In genomic region chr20:36035720-36036119, GRCh38 we compare ENCODE assay signal across 17 cellular contexts.
DNase-seq lines count a peak whose midpoint lies in the region; ATAC-seq, FAIRE-seq and TF ChIP-seq lines count a peak whose summit lies in the region.
"Had no signal": no experiment of that assay in that cellular context is flagged by ENCODE, and none has a peak within 500 bp of the region (broad histone marks: within the 10 kb centered on the region; RNA-seq: fewer than 3 reads in every experiment).

No MANE protein-coding gene starts in this region.

- H4K20me1 ChIP-seq in OCI-LY7 (ENCODE audit: insufficient read depth, low read length) = no peaks in the 10 kb centered on the region

- FAIRE-seq in bronchial epithelial cell (lab: Jason Lieb, UNC) = no peak
- FAIRE-seq: TTC549 had no signal

- H3K27ac Mint-ChIP-seq in HFFc6 = no peak overlapping the region
- no peak overlapping the region for H3K27ac Mint-ChIP-seq in activated CD4-positive, alpha-beta T cell treated with anti-CD3 and anti-CD28 coated beads for 36 hours
- H3K27ac Mint-ChIP-seq: activated naive CD4-positive, alpha-beta T cell treated with anti-CD3 and anti-CD28 coated beads, Interleukin-2, amount 50 U/mL, for 24 hours had no signal

- intact Hi-C loops in OCI-LY7 (cut with micrococcal nuclease; ENCODE audit: unreplicated experiment) = loop anchor here (5.0 kb wide), 1 partner anchor 38 kb away; no protein-coding TSS in a partner anchor
- intact Hi-C loops in activated CD4-positive, alpha-beta T cell treated with anti-CD3 and anti-CD28 coated beads for 36 hours (cut with DNase I, micrococcal nuclease) = no loop called here
- intact Hi-C loops in left cardiac atrium (cut with DNase I) = no loop called here

- H3K36me3 ChIP-seq in OCI-LY7 (ENCODE audit: insufficient read depth, low read length) (no peaks in the 10 kb centered on the region), bronchial epithelial cell (ENCODE audit: control insufficient read depth, insufficient read depth, low read length) (no peaks in the 10 kb centered on the region)
- H3K36me3 ChIP-seq: suprapubic skin had no signal

- H3K27me3 Mint-ChIP-seq in HFFc6 (ENCODE audit: insufficient read depth) = peaks cover 7% of the 10 kb centered on the region
- H3K27me3 Mint-ChIP-seq in activated CD4-positive, alpha-beta T cell treated with anti-CD3 and anti-CD28 coated beads for 36 hours = no peaks in the 10 kb centered on the region
- H3K27me3 Mint-ChIP-seq: activated naive CD4-positive, alpha-beta T cell treated with anti-CD3 and anti-CD28 coated beads, Interleukin-2, amount 50 U/mL, for 24 hours had no signal

- no peak overlapping the region for H3K4me2 ChIP-seq in OCI-LY7 (ENCODE audit: low read length)

- DNase-seq in ACHN (peak; percentile 53), HFFc6 (peak; percentile 16), OCI-LY7 (ENCODE audit: low spot score) (no peak), bronchial epithelial cell (ENCODE audit: low read depth) (peak; percentile 95), NCI-H524 treated with DMSO at 0.1 percent for 48 hours (lab: John Stamatoyannopoulos, UW) (no peak), left cardiac atrium (no peak)
- DNase-seq in activated CD8-positive, alpha-beta memory T cell treated with anti-CD3 and anti-CD28 coated beads, Interleukin-2, amount 50 U/mL, for 48 hours = no peak
- DNase-seq in activated CD4-positive, alpha-beta T cell treated with anti-CD3 and anti-CD28 coated beads for 36 hours = no peak
- DNase-seq: glutamatergic neuron, NCI-H1694, NCI-H510A, psoas muscle, Right ventricle myocardium superior had no signal

- H3K9me3 ChIP-seq in OCI-LY7 (ENCODE audit: low read length) = no peaks in the 10 kb centered on the region
- H3K9me3 ChIP-seq: psoas muscle, suprapubic skin had no signal

- H3K27ac ChIP-seq in OCI-LY7 (ENCODE audit: low read depth, low read length, poor library complexity, severe bottlenecking) = no peak overlapping the region
- H3K27ac ChIP-seq: psoas muscle, suprapubic skin had no signal

- no peaks in the 10 kb centered on the region for H3K4me1 ChIP-seq in OCI-LY7 (ENCODE audit: insufficient read depth, low read length, poor library complexity, severe bottlenecking)
- H3K4me1 ChIP-seq: psoas muscle, suprapubic skin had no signal

- H3K36me3 Mint-ChIP-seq in HFFc6 (ENCODE audit: low read depth) = no peaks in the 10 kb centered on the region
- no peaks in the 10 kb centered on the region for H3K36me3 Mint-ChIP-seq in activated CD4-positive, alpha-beta T cell treated with anti-CD3 and anti-CD28 coated beads for 36 hours (ENCODE audit: low read depth)
- H3K36me3 Mint-ChIP-seq: activated naive CD4-positive, alpha-beta T cell treated with anti-CD3 and anti-CD28 coated beads, Interleukin-2, amount 50 U/mL, for 24 hours had no signal

- POLR2A ChIA-PET in OCI-LY7 (lab: Charles Lee) = interaction anchor here (0.5 to 0.7 kb wide), 2 partner anchors 17 to 416 kb away, joined by 3 to 4 read pairs; no protein-coding TSS in a partner anchor
- POLR2A ChIA-PET in activated CD4-positive, alpha-beta T cell treated with anti-CD3 and anti-CD28 coated beads for 36 hours (lab: Charles Lee) = no interaction called here

- H3K27me3 ChIP-seq in bronchial epithelial cell (ENCODE audit: control insufficient read depth, insufficient read depth, low read length) = no peaks in the 10 kb centered on the region
- H3K27me3 ChIP-seq: suprapubic skin had no signal

- no peak for ATAC-seq in activated CD4-positive, alpha-beta T cell treated with anti-CD3 and anti-CD28 coated beads for 36 hours
- ATAC-seq in left cardiac atrium = no peak
- ATAC-seq: psoas muscle had no signal

- H3K4me3 ChIP-seq in OCI-LY7 (ENCODE audit: low read depth, low read length, poor library complexity, severe bottlenecking) = no peak overlapping the region
- no peak overlapping the region for H3K4me3 ChIP-seq in bronchial epithelial cell (ENCODE audit: low read depth, low read length)
- H3K4me3 ChIP-seq: psoas muscle, suprapubic skin had no signal

- H3K9me3 Mint-ChIP-seq in HFFc6 = no peaks in the 10 kb centered on the region
- H3K9me3 Mint-ChIP-seq in activated CD4-positive, alpha-beta T cell treated with anti-CD3 and anti-CD28 coated beads for 36 hours (ENCODE audit: low read depth) = no peaks in the 10 kb centered on the region
- H3K9me3 Mint-ChIP-seq: activated naive CD4-positive, alpha-beta T cell treated with anti-CD3 and anti-CD28 coated beads, Interleukin-2, amount 50 U/mL, for 24 hours; central memory CD8-positive, alpha-beta T cell had no signal

- CTCF ChIA-PET in OCI-LY7 (lab: Charles Lee; ENCODE audit: unreplicated experiment) = no interaction called here
- CTCF ChIA-PET in activated CD4-positive, alpha-beta T cell treated with anti-CD3 and anti-CD28 coated beads for 36 hours (lab: Charles Lee) = interaction anchor here (0.6 kb wide), 1 partner anchor 33 kb away, joined by 3 read pairs; no protein-coding TSS in a partner anchor

- H3K4me3 Mint-ChIP-seq in HFFc6 = no peak overlapping the region
- H3K4me3 Mint-ChIP-seq in activated CD4-positive, alpha-beta T cell treated with anti-CD3 and anti-CD28 coated beads for 36 hours = no peak overlapping the region
- H3K4me3 Mint-ChIP-seq: activated naive CD4-positive, alpha-beta T cell treated with anti-CD3 and anti-CD28 coated beads, Interleukin-2, amount 50 U/mL, for 24 hours; central memory CD8-positive, alpha-beta T cell had no signal

- H3K79me2 ChIP-seq in OCI-LY7 (ENCODE audit: insufficient read depth, low read depth, low read length) = no peaks in the 10 kb centered on the region

- H3K9me2 ChIP-seq in OCI-LY7 (ENCODE audit: insufficient read depth, low read length) = no peaks in the 10 kb centered on the region

- in situ Hi-C loops in ACHN (cut with HindIII; ENCODE audit: low pct_ligation_motif_present, low pct_unique_long_range_greater_than_20kb, low sequenced_read_pairs) = no loop called here

- peak overlapping the region; percentile 32; the same call in 1 of the 2 replicates for H2AFZ ChIP-seq in OCI-LY7 (ENCODE audit: low read length)

- peaks cover 16% of the 10 kb centered on the region for H3K4me1 Mint-ChIP-seq in HFFc6 (ENCODE audit: low read depth)
- no peaks in the 10 kb centered on the region for H3K4me1 Mint-ChIP-seq in activated CD4-positive, alpha-beta T cell treated with anti-CD3 and anti-CD28 coated beads for 36 hours
- H3K4me1 Mint-ChIP-seq: activated naive CD4-positive, alpha-beta T cell treated with anti-CD3 and anti-CD28 coated beads, Interleukin-2, amount 50 U/mL, for 24 hours; central memory CD8-positive, alpha-beta T cell had no signal

- BruUV-seq in OCI-LY7 (replicated peaks; lab: Mats Ljungman, UMichigan) = no TSS peak

- TF ChIP-seq CTCF in HFFc6 (IDR thresholded peaks at IDR 0.05) = no peak
- TF ChIP-seq CTCF in OCI-LY7 (conservative IDR thresholded peaks at IDR 0.05; ENCODE audit: low read length) = no peak
- TF ChIP-seq CTCF in bronchial epithelial cell (IDR thresholded peaks at IDR 0.05; ENCODE audit: insufficient read depth, low read length, severe bottlenecking) = no peak

Comparison
In these comparisons a context has a peak if more than half of its experiments do, and no peak if none do; other contexts are left out.
1. DNase-seq: peak in ACHN (single experiment), HFFc6 (single experiment) and bronchial epithelial cell (single experiment); none in OCI-LY7 (single experiment), NCI-H524 treated with DMSO at 0.1 percent for 48 hours (single experiment), activated CD8-positive, alpha-beta memory T cell treated with anti-CD3 and anti-CD28 coated beads, Interleukin-2, amount 50 U/mL, for 48 hours (single experiment), activated CD4-positive, alpha-beta T cell treated with anti-CD3 and anti-CD28 coated beads for 36 hours (single experiment) and left cardiac atrium (single experiment).